Comparison of ENCODE assay signal across 8 cellular contexts in the genomic region with DNA sequence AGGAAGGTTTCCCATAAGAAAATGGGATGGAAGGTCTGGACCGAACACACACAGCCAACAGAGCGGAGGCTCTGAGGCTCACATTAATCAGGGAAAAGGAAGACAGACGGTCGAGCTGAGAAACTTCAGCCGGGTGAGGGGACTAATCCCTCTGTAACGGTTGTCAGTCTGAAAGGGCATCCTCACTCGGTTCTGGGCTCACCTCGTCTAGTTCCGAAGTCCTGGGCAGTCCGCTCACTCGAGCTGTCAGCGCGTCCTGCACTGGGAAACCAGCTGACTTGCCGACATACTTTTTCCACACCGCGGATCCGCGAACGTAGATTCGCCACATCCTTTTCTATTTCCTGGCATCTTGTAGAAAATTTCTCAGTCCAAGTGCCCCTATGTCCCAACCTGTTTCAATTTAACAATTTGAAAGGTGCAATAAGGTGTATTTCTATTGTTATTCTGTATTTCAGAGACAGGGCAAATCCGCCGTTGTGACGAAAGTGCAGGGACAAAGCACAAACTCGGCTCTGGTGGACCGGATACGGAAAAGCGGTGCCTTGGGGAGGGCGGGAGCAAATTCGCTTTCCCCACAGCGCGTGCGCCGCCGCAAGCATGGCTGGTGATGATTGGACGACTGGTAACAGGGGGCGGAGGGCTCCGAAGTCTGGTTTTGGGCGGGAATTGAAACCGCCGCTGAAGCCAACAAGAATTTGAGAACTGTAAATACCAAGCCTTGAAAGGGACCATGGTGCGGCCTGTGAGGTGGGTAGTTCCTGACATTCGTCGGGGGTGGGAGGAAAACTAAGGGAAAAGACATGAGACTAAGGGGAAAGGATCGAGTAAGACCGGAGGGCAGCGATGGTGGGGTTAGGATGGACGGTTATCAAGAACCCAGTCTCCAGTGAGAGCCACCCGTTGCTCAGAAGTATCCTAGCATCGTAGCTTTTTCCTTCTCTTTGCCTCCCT. TPM values are rescaled to one million over a fixed set of nuclear protein-coding genes. Genes with fewer than 3 reads are reported as not detected.
DNase-seq lines count a peak whose midpoint lies in the region; ATAC-seq, FAIRE-seq and TF ChIP-seq lines count a peak whose summit lies in the region.

A gene with protein sequence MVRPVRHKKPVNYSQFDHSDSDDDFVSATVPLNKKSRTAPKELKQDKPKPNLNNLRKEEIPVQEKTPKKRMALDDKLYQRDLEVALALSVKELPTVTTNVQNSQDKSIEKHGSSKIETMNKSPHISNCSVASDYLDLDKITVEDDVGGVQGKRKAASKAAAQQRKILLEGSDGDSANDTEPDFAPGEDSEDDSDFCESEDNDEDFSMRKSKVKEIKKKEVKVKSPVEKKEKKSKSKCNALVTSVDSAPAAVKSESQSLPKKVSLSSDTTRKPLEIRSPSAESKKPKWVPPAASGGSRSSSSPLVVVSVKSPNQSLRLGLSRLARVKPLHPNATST (plus strand): TSS at position 684 of the 954 bp plus-strand sequence. CDS start 50 bp downstream, at position 734.

- FAIRE-seq in bronchial epithelial cell (lab: Jason Lieb, UNC) (peak; percentile 82), small intestine (lab: Jason Lieb, UNC) (peak; percentile 85)

- no peak for TF ChIP-seq CTCF in WI38 (IDR thresholded peaks at IDR 0.05; ENCODE audit: low read depth, low read length)
- no peak for TF ChIP-seq CTCF in bronchial epithelial cell (IDR thresholded peaks at IDR 0.05; ENCODE audit: insufficient read depth, low read length, severe bottlenecking)

- DNase-seq in ACHN (peak; percentile 99), NCI-H2227 treated with DMSO at 0.1 percent for 48 hours (lab: John Stamatoyannopoulos, UW) (peak; percentile 94), bronchial epithelial cell (ENCODE audit: low read depth) (peak; percentile 91), iPS-NIHi11 (ENCODE audit: low spot score) (peak; percentile 97), small intestine (peak; percentile 97)

- peak within 1 kb of the TSS; percentile 86 for H3K4me3 ChIP-seq in WI38 (ENCODE audit: low read depth, low read length)
- peak within 1 kb of the TSS; percentile 79 for H3K4me3 ChIP-seq in bronchial epithelial cell (ENCODE audit: low read depth, low read length)
- H3K4me3 ChIP-seq in small intestine (ENCODE audit: low read depth in 1 of 2, low read length in 2 of 2): peak within 1 kb of the TSS; percentile 53 to 89

- H3K27me3 ChIP-seq in bronchial epithelial cell (ENCODE audit: control insufficient read depth, insufficient read depth, low read length) (no peaks in the 10 kb centered on the region), small intestine (ENCODE audit: control insufficient read depth in 2 of 2, insufficient read depth in 2 of 2, low read length in 2 of 2) (no peaks in the 10 kb centered on the region)

- peak; percentile 89 for ATAC-seq in GM18907 (IDR thresholded peaks at IDR 0.05; ENCODE audit: unreplicated experiment)
- peak; percentile 84 for ATAC-seq in HG03159 (IDR thresholded peaks at IDR 0.05; ENCODE audit: unreplicated experiment)

- 0% methylated on average over 49 of the region's 49 CpGs for WGBS in small intestine, 3 donors

- H3K9me3 ChIP-seq in small intestine (ENCODE audit: control insufficient read depth, low read depth): no peaks in the 10 kb centered on the region

- H3K36me3 ChIP-seq in bronchial epithelial cell (ENCODE audit: control insufficient read depth, insufficient read depth, low read length) (no peaks in the 10 kb centered on the region), small intestine (ENCODE audit: control insufficient read depth in 2 of 2, insufficient read depth in 2 of 2, low read length in 2 of 2) (no peaks in the 10 kb centered on the region)

- H3K4me1 ChIP-seq in small intestine (ENCODE audit: control insufficient read depth in 2 of 2, insufficient read depth in 1 of 2, low read depth in 1 of 2, low read length in 1 of 2): peaks cover 0 to 2% of the 10 kb centered on the region in 2 donors

- in situ Hi-C loops in ACHN (cut with HindIII; ENCODE audit: low pct_ligation_motif_present, low pct_unique_long_range_greater_than_20kb, low sequenced_read_pairs): no loop called here

- peak within 1 kb of the TSS; percentile 81 to 96 for H3K27ac ChIP-seq in small intestine (ENCODE audit: low read depth in 1 of 2, low read length in 1 of 2)

RNA-seq across cellular contexts. Expression of the gene that starts here (rescaled TPM):
- total RNA-seq in bronchial epithelial cell: 0.79 and 0.90 TPM in 2 replicates
- polyA plus RNA-seq in small intestine: 10 to 100 TPM in 1 of 3 donors, 1 to 10 TPM in 2; 1.4 to 11.9 (median 1.6) TPM

Comparison
In these comparisons a context has a peak if more than half of its experiments do, and no peak if none do; other contexts are left out.
1. Peak in every context shown above with its lines: DNase-seq, ATAC-seq, H3K4me3 ChIP-seq and H3K27ac ChIP-seq.
2. Peak in DNase-seq and H3K4me3 ChIP-seq in bronchial epithelial cell; RNA of the gene not detected or under 1 TPM.